In genomic region chr1:29136463-29136915, GRCh38 we compare ENCODE assay signal across 1 cellular context.
TF ChIP-seq lines count a peak whose summit lies in the region.

No MANE protein-coding gene starts in this region.

TF ChIP-seq in IMR-90, 13 proteins besides CTCF, POLR2A, EP300 and RAD21:
- no peak for TF ChIP-seq BHLHE40 (IDR thresholded peaks at IDR 0.05; ENCODE audit: low read depth, low read length)
- TF ChIP-seq MAFK (IDR thresholded peaks at IDR 0.05; ENCODE audit: low read depth, low read length): no peak
- no peak for TF ChIP-seq MAZ (IDR thresholded peaks at IDR 0.05; ENCODE audit: borderline replicate concordance, low read depth, low read length)
TF ChIP-seq in IMR-90: peak in this region for 0.
